Comparison of ENCODE assay signal across 17 cellular contexts in the genomic region with DNA sequence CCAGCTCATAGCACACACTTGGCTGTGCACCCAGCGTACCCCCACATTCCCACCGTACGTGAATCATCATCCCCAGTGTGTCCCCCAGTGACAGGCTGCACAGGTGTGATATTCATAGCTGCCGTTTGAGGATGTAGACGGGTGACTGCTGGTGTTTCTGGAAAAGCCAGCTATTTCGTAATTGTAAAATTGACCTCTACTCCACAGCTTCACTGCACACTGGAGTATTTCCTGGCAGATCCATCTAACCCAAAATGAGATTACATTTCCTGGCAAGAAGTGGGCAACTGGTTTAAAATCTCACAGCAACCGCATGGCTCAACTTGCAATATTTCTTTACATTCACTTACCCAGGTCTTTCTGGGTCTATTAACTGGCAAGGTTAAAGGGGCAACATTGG. TPM values are rescaled to one million over a fixed set of nuclear protein-coding genes. Genes with fewer than 3 reads are reported as not detected.
DNase-seq lines count a peak whose midpoint lies in the region; ATAC-seq and TF ChIP-seq lines count a peak whose summit lies in the region.
"Had no signal": no experiment of that assay in that cellular context is flagged by ENCODE, and none has a peak within 500 bp of the region (broad histone marks: within the 10 kb centered on the region; RNA-seq: fewer than 3 reads in every experiment).

No MANE protein-coding gene starts in this region.

- H3K27me3 ChIP-seq in PC-3 (ENCODE audit: low read length) (no peaks in the 10 kb centered on the region), neural progenitor cell (no peaks in the 10 kb centered on the region)
- H3K27me3 ChIP-seq: Peyer's patch had no signal

- CTCF ChIA-PET in PC-3 (lab: Charles Lee) = no interaction called here

- H3K4me1 ChIP-seq in PC-3 (ENCODE audit: insufficient read depth, low read length) (no peaks in the 10 kb centered on the region), neural progenitor cell (no peaks in the 10 kb centered on the region)
- H3K4me1 ChIP-seq: Peyer's patch had no signal

- H3K27ac ChIP-seq in PC-3 (ENCODE audit: low read length) = no peak overlapping the region
- H3K27ac ChIP-seq in neural progenitor cell = no peak overlapping the region
- H3K27ac ChIP-seq: Peyer's patch had no signal

- H4K20me1 ChIP-seq in PC-3 (ENCODE audit: low read length) (no peaks in the 10 kb centered on the region), neural progenitor cell (ENCODE audit: low read depth) (no peaks in the 10 kb centered on the region)

- TF ChIP-seq CTCF in PC-3 (conservative IDR thresholded peaks at IDR 0.05; ENCODE audit: low read depth, low read length) (no peak), neural progenitor cell (IDR thresholded peaks at IDR 0.05) (no peak)

- no peaks in the 10 kb centered on the region for H3K79me2 ChIP-seq in PC-3 (ENCODE audit: low read length)
- H3K79me2 ChIP-seq in neural progenitor cell (ENCODE audit: low read depth) = no peaks in the 10 kb centered on the region

- H3K4me3 ChIP-seq in PC-3 (ENCODE audit: low read length) = no peak overlapping the region
- H3K4me3 ChIP-seq in neural progenitor cell = no peak overlapping the region
- H3K4me3 ChIP-seq: Peyer's patch had no signal

- peaks cover 4% of the 10 kb centered on the region for H3K27me3 Mint-ChIP-seq in T-helper 2 cell treated with Interferon-gamma antibody and Interleukin-4, amounts not matched to agents 5 μg/mL and 100 μg/mL, for 36 hours (ENCODE audit: low read depth)
- peaks cover 12% of the 10 kb centered on the region for H3K27me3 Mint-ChIP-seq in neural progenitor cell (ENCODE audit: insufficient read depth, low read depth)

- H3K4me2 ChIP-seq in PC-3 (ENCODE audit: low read length) (no peak overlapping the region), neural progenitor cell (no peak overlapping the region)
- H3K4me2 ChIP-seq: SK-N-SH had no signal

- POLR2A ChIA-PET in PC-3 (lab: Charles Lee; ENCODE audit: unreplicated experiment) = no interaction called here

- no peaks in the 10 kb centered on the region for H3K36me3 Mint-ChIP-seq in T-helper 2 cell treated with Interferon-gamma antibody and Interleukin-4, amounts not matched to agents 5 μg/mL and 100 μg/mL, for 36 hours (ENCODE audit: low read depth)
- H3K36me3 Mint-ChIP-seq in neural progenitor cell = no peaks in the 10 kb centered on the region

- H3K4me1 Mint-ChIP-seq in T-helper 2 cell treated with Interferon-gamma antibody and Interleukin-4, amounts not matched to agents 5 μg/mL and 100 μg/mL, for 36 hours (ENCODE audit: low read depth) = peaks cover 7% of the 10 kb centered on the region
- H3K4me1 Mint-ChIP-seq in neural progenitor cell = peaks cover 21% of the 10 kb centered on the region

- intact Hi-C loops in PC-3 (cut with micrococcal nuclease) = no loop called here

- no peak overlapping the region for H3K9ac ChIP-seq in PC-3 (ENCODE audit: low read length)
- no peak overlapping the region for H3K9ac ChIP-seq in neural progenitor cell
- H3K9ac ChIP-seq: SK-N-SH had no signal

- H3F3A ChIP-seq in PC-3 (ENCODE audit: low read length, unreplicated experiment) (no peaks in the 10 kb centered on the region), neural progenitor cell (ENCODE audit: low read depth) (no peaks in the 10 kb centered on the region)

- ATAC-seq in PC-3 = no peak
- ATAC-seq in left lobe of liver = peak; percentile 87

- H3K4me3 Mint-ChIP-seq in T-helper 2 cell treated with Interferon-gamma antibody and Interleukin-4, amounts not matched to agents 5 μg/mL and 100 μg/mL, for 36 hours = no peak overlapping the region
- no peak overlapping the region for H3K4me3 Mint-ChIP-seq in neural progenitor cell

- no peaks in the 10 kb centered on the region for H3K9me2 ChIP-seq in PC-3 (replicated peaks; ENCODE audit: low read length)
- H3K9me2 ChIP-seq: SK-N-SH had no signal

- H3K27ac Mint-ChIP-seq in T-helper 2 cell treated with Interferon-gamma antibody and Interleukin-4, amounts not matched to agents 5 μg/mL and 100 μg/mL, for 36 hours = no peak overlapping the region
- H3K27ac Mint-ChIP-seq in neural progenitor cell = no peak overlapping the region

- H3K9me3 Mint-ChIP-seq in T-helper 2 cell treated with Interferon-gamma antibody and Interleukin-4, amounts not matched to agents 5 μg/mL and 100 μg/mL, for 36 hours = no peaks in the 10 kb centered on the region
- no peaks in the 10 kb centered on the region for H3K9me3 Mint-ChIP-seq in neural progenitor cell

- DNase-seq in MV-4-11 (lab: John Stamatoyannopoulos, UW) = peak; percentile 20
- DNase-seq in PC-3 = peak; percentile 31
- peak; percentile 47 for DNase-seq in left lobe of liver (ENCODE audit: low spot score)
- DNase-seq in stromal cell of bone marrow (ENCODE audit: low read depth) = peak; percentile 18
- no peak for DNase-seq in T-helper 2 cell treated with Interferon-gamma antibody and Interleukin-4, amounts not matched to agents 5 μg/mL and 100 μg/mL, for 36 hours (ENCODE audit: low spot score)
- no peak for DNase-seq in NCI-H1105 (lab: John Stamatoyannopoulos, UW)
- no peak for DNase-seq in COR-L47 (lab: John Stamatoyannopoulos, UW)
- no peak for DNase-seq in neural progenitor cell (ENCODE audit: low spot score)
- DNase-seq: AML-193, DMS53, MM.1S, NCI-H1417 treated with DMSO at 0.1 percent for 48 hours, NCI-H226, NCI-H69, Peyer's patch, Right ventricle myocardium superior, SK-N-SH had no signal

- no TSS peak for BruUV-seq in PC-3 (replicated peaks; lab: Mats Ljungman, UMichigan)

- H3K9me3 ChIP-seq in PC-3 (ENCODE audit: low read length) (no peaks in the 10 kb centered on the region), neural progenitor cell (ENCODE audit: low read depth) (no peaks in the 10 kb centered on the region)
- H3K9me3 ChIP-seq: Peyer's patch, SK-N-SH had no signal

- H3K36me3 ChIP-seq in PC-3 (ENCODE audit: low read depth, low read length) (no peaks in the 10 kb centered on the region), neural progenitor cell (no peaks in the 10 kb centered on the region)
- H3K36me3 ChIP-seq: Peyer's patch had no signal

- H2AFZ ChIP-seq in PC-3 (ENCODE audit: low read length) = no peak overlapping the region
- H2AFZ ChIP-seq in neural progenitor cell (replicated peaks) = no peak overlapping the region

RNA-seq across cellular contexts. Expression of a gene that starts 30.3 kb away (rescaled TPM):
- total RNA-seq in PC-3 (2014; rRNA removed) (13.0 and 15.2 TPM in 2 replicates), left lobe of liver (0.38 TPM), neural progenitor cell (ENCODE audit: low replicate concordance) (0.80 and 1.5 TPM in 2 replicates)

Comparison
In these comparisons a context has a peak if more than half of its experiments do, and no peak if none do; other contexts are left out.
1. DNase-seq: peak in MV-4-11 (single experiment), PC-3 (single experiment), left lobe of liver (single experiment) and stromal cell of bone marrow (single experiment); none in T-helper 2 cell treated with Interferon-gamma antibody and Interleukin-4, amounts not matched to agents 5 μg/mL and 100 μg/mL, for 36 hours (single experiment), NCI-H1105 (single experiment), COR-L47 (single experiment) and neural progenitor cell (single experiment).